ENCODE assay signal across 1 cellular context in genomic region chr17:38749222-38750043, GRCh38.
TF ChIP-seq lines count a peak whose summit lies in the region.

No MANE protein-coding gene starts in this region.

TF ChIP-seq in HepG2, 621 proteins besides CTCF, POLR2A, EP300 and RAD21 (continued from another document and continues in another):
- TF ChIP-seq RNF219 (CRISPR knock-in tag; IDR thresholded peaks at IDR 0.05) (no peak), KDM2A (CRISPR knock-in tag; IDR thresholded peaks at IDR 0.05; ENCODE audit: borderline replicate concordance, low read depth) (peak; percentile 84), KMT2A (CRISPR knock-in tag; IDR thresholded peaks at IDR 0.05) (no peak; the same call in 1 of the 2 replicates), TARDBP (CRISPR knock-in tag; IDR thresholded peaks at IDR 0.05) (peak; percentile 87; the same call in 1 of the 2 replicates), NKX3-1 (CRISPR knock-in tag; IDR thresholded peaks at IDR 0.05) (peak; percentile 67), ATF5 (CRISPR knock-in tag; IDR thresholded peaks at IDR 0.05; ENCODE audit: low read depth) (no peak), ZNF652 (CRISPR knock-in tag; IDR thresholded peaks at IDR 0.05; ENCODE audit: borderline replicate concordance, low read depth) (no peak), ZGPAT (CRISPR knock-in tag; IDR thresholded peaks at IDR 0.05) (peak; percentile 85; the same call in 1 of the 2 replicates), TRAFD1 (CRISPR knock-in tag; IDR thresholded peaks at IDR 0.05; ENCODE audit: borderline replicate concordance) (no peak), ZNF777 (CRISPR knock-in tag; IDR thresholded peaks at IDR 0.05) (peak; percentile 7; the same call in 1 of the 2 replicates), ZNF841 (CRISPR knock-in tag; IDR thresholded peaks at IDR 0.05; ENCODE audit: borderline replicate concordance) (peak; percentile 32; the same call in 1 of the 2 replicates), SCMH1 (CRISPR knock-in tag; IDR thresholded peaks at IDR 0.05; ENCODE audit: borderline replicate concordance) (no peak), HMGXB3 (CRISPR knock-in tag; IDR thresholded peaks at IDR 0.05; ENCODE audit: borderline replicate concordance) (peak; percentile 68; the same call in 1 of the 2 replicates), ZNF326 (CRISPR knock-in tag; IDR thresholded peaks at IDR 0.05; ENCODE audit: borderline replicate concordance) (0 out of 2 replicates have a peak, but pooled peaks have one; percentile 57), ZNF547 (CRISPR knock-in tag; IDR thresholded peaks at IDR 0.05) (peak; percentile 95), MTERF4 (CRISPR knock-in tag; IDR thresholded peaks at IDR 0.05) (peak; percentile 22; the same call in 1 of the 2 replicates), TFDP1 (CRISPR knock-in tag; IDR thresholded peaks at IDR 0.05; ENCODE audit: borderline replicate concordance) (peak; percentile 97), ZNF318 (CRISPR knock-in tag; IDR thresholded peaks at IDR 0.05) (peak; percentile 13; the same call in 1 of the 2 replicates), ZKSCAN5 (CRISPR knock-in tag; IDR thresholded peaks at IDR 0.05) (no peak; the same call in 1 of the 2 replicates), ZNF230 (CRISPR knock-in tag; IDR thresholded peaks at IDR 0.05) (0 out of 2 replicates have a peak, but pooled peaks have one; percentile 6), ZFAT (CRISPR knock-in tag; conservative IDR thresholded peaks at IDR 0.05) (0 out of 2 replicates have a peak, but pooled peaks have one; percentile 52), EEA1 (CRISPR knock-in tag; IDR thresholded peaks at IDR 0.05; ENCODE audit: borderline replicate concordance) (no peak; the same call in 1 of the 2 replicates), NFIC (IDR thresholded peaks at IDR 0.05; ENCODE audit: low read length) (no peak), NCOA5 (CRISPR knock-in tag; IDR thresholded peaks at IDR 0.05) (no peak), ZNF670 (CRISPR knock-in tag; IDR thresholded peaks at IDR 0.05; ENCODE audit: borderline replicate concordance) (peak; percentile 5; the same call in 1 of the 2 replicates), BRF2 (CRISPR knock-in tag; IDR thresholded peaks at IDR 0.05) (peak; percentile 90; the same call in 1 of the 2 replicates), ZMYM4 (CRISPR knock-in tag; IDR thresholded peaks at IDR 0.05) (peak; percentile 56), ZBTB37 (CRISPR knock-in tag; IDR thresholded peaks at IDR 0.05) (peak; percentile 39), DNMT3B (CRISPR knock-in tag; conservative IDR thresholded peaks at IDR 0.05) (no peak; the same call in 1 of the 2 replicates)
